10 cellular contexts compared by ENCODE assay signal in genomic region chr6:444653-445275, GRCh38.
DNase-seq lines count a peak whose midpoint lies in the region; ATAC-seq and TF ChIP-seq lines count a peak whose summit lies in the region.
"Had no signal": no experiment of that assay in that cellular context is flagged by ENCODE, and none has a peak within 500 bp of the region (broad histone marks: within the 10 kb centered on the region; RNA-seq: fewer than 3 reads in every experiment).

No MANE protein-coding gene starts in this region.

- peak overlapping the region; percentile 53 to 80 for H3K4me3 Mint-ChIP-seq in effector memory CD8-positive, alpha-beta T cell
- H3K4me3 Mint-ChIP-seq in stimulated activated naive CD8-positive, alpha-beta T cell treated with anti-CD3 and anti-CD28 coated beads, Interleukin-15, Interleukin-2, amounts not matched to agents 100 ng/mL and 50 ng/mL, for 24 hours, result peak overlapping the region; percentile 44

- DNase-seq in activated gamma-delta T cell treated with Interleukin-2 at 50 U/mL for 16 hours (peak; percentile 35), activated gamma-delta T cell (lab: John Stamatoyannopoulos, UW) (no peak), activated T-cell treated with anti-CD3 and anti-CD28 coated beads for 4 hours (peak; percentile 42), GM20000 (ENCODE audit: low spot score) (no peak), GF-D8 (lab: John Stamatoyannopoulos, UW) (no peak)
- no peak for DNase-seq in effector memory CD8-positive, alpha-beta T cell
- DNase-seq: NCI-H2029 had no signal

- H3K4me1 Mint-ChIP-seq in effector memory CD8-positive, alpha-beta T cell (ENCODE audit: low read depth in 2 of 2), result peaks cover 26 to 33% of the 10 kb centered on the region in 2 donors
- peaks cover 50% of the 10 kb centered on the region for H3K4me1 Mint-ChIP-seq in stimulated activated naive CD8-positive, alpha-beta T cell treated with anti-CD3 and anti-CD28 coated beads, Interleukin-15, Interleukin-2, amounts not matched to agents 100 ng/mL and 50 ng/mL, for 24 hours (ENCODE audit: low read depth)

- peak overlapping the region; percentile 83 to 91 for H3K27ac Mint-ChIP-seq in effector memory CD8-positive, alpha-beta T cell
- peak overlapping the region; percentile 91 for H3K27ac Mint-ChIP-seq in stimulated activated naive CD8-positive, alpha-beta T cell treated with anti-CD3 and anti-CD28 coated beads, Interleukin-15, Interleukin-2, amounts not matched to agents 100 ng/mL and 50 ng/mL, for 24 hours

- H3K9me3 Mint-ChIP-seq in effector memory CD8-positive, alpha-beta T cell, result no peaks in the 10 kb centered on the region
- no peaks in the 10 kb centered on the region for H3K9me3 Mint-ChIP-seq in stimulated activated naive CD8-positive, alpha-beta T cell treated with anti-CD3 and anti-CD28 coated beads, Interleukin-15, Interleukin-2, amounts not matched to agents 100 ng/mL and 50 ng/mL, for 24 hours

- H3K36me3 Mint-ChIP-seq in effector memory CD8-positive, alpha-beta T cell (ENCODE audit: insufficient read depth), result peaks cover 10% of the 10 kb centered on the region
- peaks cover 3% of the 10 kb centered on the region for H3K36me3 Mint-ChIP-seq in stimulated activated naive CD8-positive, alpha-beta T cell treated with anti-CD3 and anti-CD28 coated beads, Interleukin-15, Interleukin-2, amounts not matched to agents 100 ng/mL and 50 ng/mL, for 24 hours (ENCODE audit: low read depth)

- H3K27me3 Mint-ChIP-seq in effector memory CD8-positive, alpha-beta T cell, result no peaks in the 10 kb centered on the region
- H3K27me3 Mint-ChIP-seq in stimulated activated naive CD8-positive, alpha-beta T cell treated with anti-CD3 and anti-CD28 coated beads, Interleukin-15, Interleukin-2, amounts not matched to agents 100 ng/mL and 50 ng/mL, for 24 hours, result peaks cover 3% of the 10 kb centered on the region

- no peak for TF ChIP-seq CTCF in GM20000 (IDR thresholded peaks at IDR 0.05; ENCODE audit: extremely low read depth, missing control alignments)

- ATAC-seq in effector memory CD8-positive, alpha-beta T cell (replicated peaks), result peak; percentile 52
- no peak for ATAC-seq in GM21367 (IDR thresholded peaks at IDR 0.05; ENCODE audit: unreplicated experiment)
- ATAC-seq: A549 had no signal

Comparison
In these comparisons a context has a peak if more than half of its experiments do, and no peak if none do; other contexts are left out.
1. DNase-seq: peak in activated gamma-delta T cell treated with Interleukin-2 at 50 U/mL for 16 hours (single experiment) and activated T-cell treated with anti-CD3 and anti-CD28 coated beads for 4 hours (single experiment); none in activated gamma-delta T cell (single experiment), effector memory CD8-positive, alpha-beta T cell (0 of 3), GM20000 (single experiment) and GF-D8 (single experiment).